ENCODE assay signal across 8 cellular contexts in genomic region chr16:29825145-29826044, GRCh38. TPM values are rescaled to one million over a fixed set of nuclear protein-coding genes. Genes with fewer than 3 reads are reported as not detected.
DNase-seq lines count a peak whose midpoint lies in the region; ATAC-seq and TF ChIP-seq lines count a peak whose summit lies in the region.

No MANE protein-coding gene starts in this region.

- no peak overlapping the region for H2AFZ ChIP-seq in neural progenitor cell (replicated peaks)

- POLR2A ChIA-PET in HEK293 (lab: Yijun Ruan, JAX) = interaction anchor here (0.7 to 1.9 kb wide), 8 partner anchors 9 to 585 kb away, joined by 3 to 8 read pairs (median 4); partner anchors contain the start of genes PAGR1 and PRRT2

- H3K27ac ChIP-seq in 22Rv1 (peak overlapping the region; percentile 38), HEK293 (ENCODE audit: extremely low read depth, low read depth, low read length) (no peak overlapping the region), epithelial cell of prostate (peak overlapping the region; percentile 67), neural progenitor cell (peak overlapping the region; percentile 8)

- no peak for ATAC-seq in GM19351 (IDR thresholded peaks at IDR 0.05; ENCODE audit: unreplicated experiment)
- no peak for ATAC-seq in HG02885 (IDR thresholded peaks at IDR 0.05; ENCODE audit: poor library complexity, unreplicated experiment)

- CTCF ChIA-PET in HEK293 (lab: Yijun Ruan, JAX) = interaction anchor here (0.6 to 6.1 kb wide), 5 partner anchors 9 to 207 kb away, joined by 3 to 36 read pairs (median 3); partner anchors contain the start of gene PAGR1

- H3K9me3 ChIP-seq in HEK293 (ENCODE audit: control insufficient read depth, insufficient read depth, low read depth, low read length) (no peaks in the 10 kb centered on the region), neural progenitor cell (ENCODE audit: low read depth) (no peaks in the 10 kb centered on the region)

- no peaks in the 10 kb centered on the region for H3K27me3 Mint-ChIP-seq in activated CD4-positive, alpha-beta T cell treated with anti-CD3 and anti-CD28 coated beads, Interleukin-2, amount 10 ng/mL, durations not matched to agents 24 days and 14 days
- peaks cover 12% of the 10 kb centered on the region for H3K27me3 Mint-ChIP-seq in neural progenitor cell (ENCODE audit: insufficient read depth, low read depth)

- H3K27me3 ChIP-seq in neural progenitor cell = no peaks in the 10 kb centered on the region

- H3K4me3 ChIP-seq in HEK293 (ENCODE audit: low read depth, low read length) (no peak overlapping the region), neural progenitor cell (no peak overlapping the region)

- no peaks in the 10 kb centered on the region for H3K79me2 ChIP-seq in neural progenitor cell (ENCODE audit: low read depth)

- H3K9ac ChIP-seq in neural progenitor cell = no peak overlapping the region

- H3K4me1 Mint-ChIP-seq in activated CD4-positive, alpha-beta T cell treated with anti-CD3 and anti-CD28 coated beads, Interleukin-2, amount 10 ng/mL, durations not matched to agents 24 days and 14 days = peaks cover 50% of the 10 kb centered on the region
- H3K4me1 Mint-ChIP-seq in neural progenitor cell = peaks cover 21% of the 10 kb centered on the region

- H3K36me3 Mint-ChIP-seq in activated CD4-positive, alpha-beta T cell treated with anti-CD3 and anti-CD28 coated beads, Interleukin-2, amount 10 ng/mL, durations not matched to agents 24 days and 14 days (ENCODE audit: low read depth) = peaks cover 27% of the 10 kb centered on the region
- H3K36me3 Mint-ChIP-seq in neural progenitor cell = no peaks in the 10 kb centered on the region

- peaks cover 43% of the 10 kb centered on the region for H3F3A ChIP-seq in neural progenitor cell (ENCODE audit: low read depth)

- peak overlapping the region; percentile 85 for H3K27ac Mint-ChIP-seq in activated CD4-positive, alpha-beta T cell treated with anti-CD3 and anti-CD28 coated beads, Interleukin-2, amount 10 ng/mL, durations not matched to agents 24 days and 14 days
- H3K27ac Mint-ChIP-seq in neural progenitor cell = peak overlapping the region; percentile 43

- H4K20me1 ChIP-seq in neural progenitor cell (ENCODE audit: low read depth) = peaks cover 3% of the 10 kb centered on the region

- no peaks in the 10 kb centered on the region for H3K9me3 Mint-ChIP-seq in activated CD4-positive, alpha-beta T cell treated with anti-CD3 and anti-CD28 coated beads, Interleukin-2, amount 10 ng/mL, durations not matched to agents 24 days and 14 days
- no peaks in the 10 kb centered on the region for H3K9me3 Mint-ChIP-seq in neural progenitor cell

- peak overlapping the region; percentile 69 for H3K4me3 Mint-ChIP-seq in activated CD4-positive, alpha-beta T cell treated with anti-CD3 and anti-CD28 coated beads, Interleukin-2, amount 10 ng/mL, durations not matched to agents 24 days and 14 days
- H3K4me3 Mint-ChIP-seq in neural progenitor cell = no peak overlapping the region

- intact Hi-C loops in activated CD4-positive, alpha-beta T cell treated with anti-CD3 and anti-CD28 coated beads, Interleukin-2, amount 10 ng/mL, durations not matched to agents 24 days and 14 days (cut with micrococcal nuclease) = loop anchor here (2.0 to 5.0 kb wide), 2 partner anchors 15 to 78 kb away; partner anchors contain the start of gene C16orf54

- H3K4me1 ChIP-seq in HEK293 (ENCODE audit: control insufficient read depth, insufficient read depth, low read length) (0 out of 2 replicates have a peak, but pooled peaks cover 2% of the 10 kb centered on the region), neural progenitor cell (peaks cover 14% of the 10 kb centered on the region)

- peak; percentile 85 for DNase-seq in activated CD4-positive, alpha-beta T cell treated with anti-CD3 and anti-CD28 coated beads, Interleukin-2, amount 10 ng/mL, durations not matched to agents 24 days and 14 days
- no peak for DNase-seq in epithelial cell of prostate (ENCODE audit: low read depth, low spot score)
- peak; percentile 41 for DNase-seq in neural progenitor cell (ENCODE audit: low spot score)
- DNase-seq in NCI-H1092 (lab: John Stamatoyannopoulos, UW) = no peak

- no peak for TF ChIP-seq CTCF in 22Rv1 (IDR thresholded peaks at IDR 0.05)
- TF ChIP-seq CTCF in HEK293 (tag by site-specific recombination; IDR thresholded peaks at IDR 0.05) = no peak
- no peak for TF ChIP-seq CTCF in neural progenitor cell (IDR thresholded peaks at IDR 0.05)

- H3K4me2 ChIP-seq in neural progenitor cell = no peak overlapping the region

- H3K36me3 ChIP-seq in HEK293 (ENCODE audit: control insufficient read depth in 2 of 2, insufficient read depth in 1 of 2, low read length in 2 of 2) (peaks cover 0 to 8% of the 10 kb centered on the region in 2 experiments; a peak in 2 of 3 replicates), neural progenitor cell (no peaks in the 10 kb centered on the region)

TF ChIP-seq in HEK293, 187 proteins besides CTCF, POLR2A, EP300 and RAD21 (continues in another document):
- TF ChIP-seq PRDM2 (tag by site-specific recombination; IDR thresholded peaks at IDR 0.05; ENCODE audit: borderline replicate concordance) = no peak
- no peak for TF ChIP-seq ZNF610 (tag by site-specific recombination; IDR thresholded peaks at IDR 0.05; ENCODE audit: borderline replicate concordance)
- 0 out of 2 replicates have a peak, but pooled peaks have one; percentile 35 for TF ChIP-seq ZNF335 (tag by site-specific recombination; conservative IDR thresholded peaks at IDR 0.05)
- TF ChIP-seq ZNF354C (tag by site-specific recombination; IDR thresholded peaks at IDR 0.05; ENCODE audit: borderline replicate concordance, low read depth) = no peak
- TF ChIP-seq ZNF514 (tag by site-specific recombination; IDR thresholded peaks at IDR 0.05) = no peak

RNA-seq across cellular contexts. Expression of gene MVP, which starts 5.1 kb away (rescaled TPM):
- 116 and 122 TPM in 2 replicates for total RNA-seq in activated CD4-positive, alpha-beta T cell treated with anti-CD3 and anti-CD28 coated beads, Interleukin-2, amount 10 ng/mL, durations not matched to agents 24 days and 14 days
- 2.4 and 4.4 TPM in 2 replicates for total RNA-seq in neural progenitor cell (ENCODE audit: low replicate concordance)

RNA-seq across cellular contexts. Expression of gene PAGR1, which starts 9.4 kb away (rescaled TPM):
- 25.8 and 27.0 TPM in 2 replicates for total RNA-seq in activated CD4-positive, alpha-beta T cell treated with anti-CD3 and anti-CD28 coated beads, Interleukin-2, amount 10 ng/mL, durations not matched to agents 24 days and 14 days
- 47.2 and 88.3 TPM in 2 replicates for total RNA-seq in neural progenitor cell (ENCODE audit: low replicate concordance)

RNA-seq across cellular contexts. Expression of gene PRRT2, which starts 13.4 kb away (rescaled TPM):
- total RNA-seq in activated CD4-positive, alpha-beta T cell treated with anti-CD3 and anti-CD28 coated beads, Interleukin-2, amount 10 ng/mL, durations not matched to agents 24 days and 14 days = 1.6 and 1.7 TPM in 2 replicates
- 23.5 and 71.4 TPM in 2 replicates for total RNA-seq in neural progenitor cell (ENCODE audit: low replicate concordance)

RNA-seq across cellular contexts. Expression of gene MAZ, which starts 19.1 kb away (rescaled TPM):
- total RNA-seq in activated CD4-positive, alpha-beta T cell treated with anti-CD3 and anti-CD28 coated beads, Interleukin-2, amount 10 ng/mL, durations not matched to agents 24 days and 14 days = 378 and 380 TPM in 2 replicates
- 120 and 220 TPM in 2 replicates for total RNA-seq in neural progenitor cell (ENCODE audit: low replicate concordance)

RNA-seq across cellular contexts. Expression of gene KIF22, which starts 34.8 kb away (rescaled TPM):
- 132 TPM in 2 replicates for total RNA-seq in activated CD4-positive, alpha-beta T cell treated with anti-CD3 and anti-CD28 coated beads, Interleukin-2, amount 10 ng/mL, durations not matched to agents 24 days and 14 days
- total RNA-seq in neural progenitor cell (ENCODE audit: low replicate concordance) = 173 and 275 TPM in 2 replicates

Comparison
In these comparisons a context has a peak if more than half of its experiments do, and no peak if none do; other contexts are left out.
1. DNase-seq: peak in activated CD4-positive, alpha-beta T cell treated with anti-CD3 and anti-CD28 coated beads, Interleukin-2, amount 10 ng/mL, durations not matched to agents 24 days and 14 days (single experiment) and neural progenitor cell (single experiment); none in epithelial cell of prostate (single experiment) and NCI-H1092 (single experiment).
2. RNA of gene MVP, which starts 5.1 kb away (total RNA-seq): 116 to 122 TPM in activated CD4-positive, alpha-beta T cell treated with anti-CD3 and anti-CD28 coated beads, Interleukin-2, amount 10 ng/mL, durations not matched to agents 24 days and 14 days; 2.4 to 4.4 TPM in neural progenitor cell; every median in the first group is over 10 times any median in the second.